ENCODE assay signal across 27 cellular contexts in the genomic region with DNA sequence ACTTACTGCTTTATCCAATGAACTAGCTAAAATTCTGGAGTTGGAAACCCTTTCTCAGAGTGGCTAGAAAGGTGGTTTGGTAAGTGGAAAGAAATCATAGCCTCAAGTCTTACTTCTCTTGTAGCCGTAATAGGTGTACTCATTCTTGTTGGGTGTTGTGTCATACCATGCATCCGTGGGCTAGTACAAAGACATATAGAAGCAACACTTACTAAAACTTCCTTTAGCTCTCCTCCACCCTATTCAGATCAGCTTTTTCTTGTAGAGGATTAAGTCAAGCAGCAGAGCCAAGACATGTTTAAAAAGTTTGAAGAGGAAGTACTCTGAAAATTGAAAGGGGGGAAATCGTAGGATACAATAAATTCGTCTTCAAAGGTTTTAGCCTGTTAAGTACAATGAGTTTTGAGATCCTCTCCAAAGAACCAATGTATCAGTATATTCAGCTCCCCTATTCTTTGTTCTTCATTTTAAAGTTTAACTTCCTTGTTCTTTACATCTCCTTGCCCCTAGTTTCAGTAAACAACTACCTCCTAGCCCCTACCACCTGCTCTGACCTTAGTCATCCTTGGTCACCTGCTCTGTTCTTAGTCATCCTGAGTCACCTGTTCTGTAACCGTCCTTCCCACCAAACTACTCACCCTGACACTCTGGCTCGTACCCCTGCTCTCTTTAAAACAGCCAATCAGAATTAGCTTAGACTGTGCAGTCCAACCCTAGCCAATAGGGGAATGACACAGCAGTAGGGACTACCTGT.
"Had no signal": no experiment of that assay in that cellular context is flagged by ENCODE, and none has a peak within 500 bp of the region (broad histone marks: within the 10 kb centered on the region; RNA-seq: fewer than 3 reads in every experiment).

No MANE protein-coding gene starts in this region.

- H3K9me3 Mint-ChIP-seq: natural killer cell treated with Interleukin-12 subunit alpha and Interleukin-12 subunit beta and Interleukin-15 and Interleukin-18, amount 100 ng/mL, for 72 hours had no signal

- H3K4me2 ChIP-seq: neural progenitor cell, smooth muscle cell had no signal

- H3K36me3 ChIP-seq: gastrocnemius medialis, left lung, neural progenitor cell, prostate gland, right atrium auricular region, thoracic aorta, tibial nerve, upper lobe of left lung had no signal

- H3K9me3 ChIP-seq: gastrocnemius medialis, left lung, mucosa of descending colon, prostate gland, right atrium auricular region, thoracic aorta, tibial nerve, upper lobe of left lung had no signal

- H2AFZ ChIP-seq: neural progenitor cell had no signal

- H3K27ac Mint-ChIP-seq: mesothelial cell of epicardium; naive B cell; natural killer cell treated with Interleukin-12 subunit alpha and Interleukin-12 subunit beta and Interleukin-15 and Interleukin-18, amount 100 ng/mL, for 72 hours; neural progenitor cell; stimulated activated naive CD8-positive, alpha-beta T cell treated with anti-CD3 and anti-CD28 coated beads, Interleukin-15, Interleukin-2, amounts not matched to agents 100 ng/mL and 50 ng/mL, for 24 hours had no signal

- H3K27ac ChIP-seq: coronary artery, gastrocnemius medialis, left lung, neural progenitor cell, prostate gland, right atrium auricular region, thoracic aorta, tibial nerve, upper lobe of left lung had no signal

- H3K4me1 Mint-ChIP-seq: naive B cell, neural progenitor cell had no signal

- H3K4me3 ChIP-seq: coronary artery, gastrocnemius medialis, left lung, mucosa of descending colon, neural progenitor cell, prostate gland, right atrium auricular region, smooth muscle cell, thoracic aorta, tibial nerve, upper lobe of left lung had no signal

- H3K27me3 ChIP-seq: gastrocnemius medialis, left lung, neural progenitor cell, right atrium auricular region, tibial nerve, upper lobe of left lung had no signal

- ATAC-seq: gastrocnemius medialis; left cardiac atrium; mucosa of descending colon; natural killer cell treated with Interleukin-12 subunit alpha and Interleukin-12 subunit beta and Interleukin-15 and Interleukin-18, amount 100 ng/mL, for 72 hours; sciatic nerve had no signal

- DNase-seq: dermis blood vessel endothelial cell; effector memory CD4-positive, alpha-beta T cell; erythroblast; gastrocnemius medialis; head of caudate nucleus; kidney; left cardiac atrium; left lung; mesenchymal stem cell; mucosa of descending colon; naive B cell; stimulated activated CD4-positive, alpha-beta T cell treated with anti-CD3 and anti-CD28 coated beads, Interleukin-12 subunit alpha, Interleukin-12 subunit beta, amount 100 ng/mL, for 4 hours; stimulated activated CD4-positive, alpha-beta T cell treated with anti-CD3 and anti-CD28 coated beads, Interleukin-1b, Interleukin-23, amount 100 ng/mL, for 48 hours; stimulated activated CD4-positive, alpha-beta T cell treated with anti-CD3 and anti-CD28 coated beads, Interleukin-4, amount 100 ng/mL, for 1 hour; stimulated activated CD8-positive, alpha-beta memory T cell treated with anti-CD3 and anti-CD28 coated beads, Interleukin-4, amount 100 ng/mL, for 48 hours; upper lobe of left lung had no signal

- H3K4me3 Mint-ChIP-seq: mesothelial cell of epicardium; naive B cell; natural killer cell treated with Interleukin-12 subunit alpha and Interleukin-12 subunit beta and Interleukin-15 and Interleukin-18, amount 100 ng/mL, for 72 hours; neural progenitor cell; stimulated activated naive CD8-positive, alpha-beta T cell treated with anti-CD3 and anti-CD28 coated beads, Interleukin-15, Interleukin-2, amounts not matched to agents 100 ng/mL and 50 ng/mL, for 24 hours had no signal

- H3K4me1 ChIP-seq: gastrocnemius medialis, left lung, neural progenitor cell, prostate gland, right atrium auricular region, tibial nerve, upper lobe of left lung had no signal

- H3K36me3 Mint-ChIP-seq: naive B cell; natural killer cell treated with Interleukin-12 subunit alpha and Interleukin-12 subunit beta and Interleukin-15 and Interleukin-18, amount 100 ng/mL, for 72 hours; neural progenitor cell had no signal
